9 cellular contexts compared by ENCODE assay signal in the genomic region with DNA sequence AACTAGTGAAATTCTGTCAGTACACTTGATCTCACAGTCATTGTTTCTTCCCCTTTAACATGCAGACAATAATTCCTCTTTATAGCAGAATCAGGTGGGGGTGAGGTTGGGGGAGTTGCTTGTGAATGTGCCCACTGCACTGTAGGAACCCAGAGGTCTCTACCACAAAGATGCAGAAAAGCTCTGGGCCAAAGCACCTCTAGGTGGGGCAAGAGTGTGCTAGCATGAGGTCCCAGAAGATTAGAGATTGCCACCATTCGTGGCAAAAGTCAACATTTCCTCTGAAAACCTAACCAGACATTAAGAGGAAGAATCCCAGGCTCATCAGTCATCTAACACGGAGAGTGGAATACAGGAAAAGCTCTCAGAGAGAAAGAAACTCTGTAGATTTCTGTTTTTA.
DNase-seq lines count a peak whose midpoint lies in the region; ATAC-seq and TF ChIP-seq lines count a peak whose summit lies in the region.
"Had no signal": no experiment of that assay in that cellular context is flagged by ENCODE, and none has a peak within 500 bp of the region (broad histone marks: within the 10 kb centered on the region; RNA-seq: fewer than 3 reads in every experiment).

No MANE protein-coding gene starts in this region.

- H3K36me3 Mint-ChIP-seq in chondrocyte (ENCODE audit: low read depth): no peaks in the 10 kb centered on the region

- TF ChIP-seq CTCF in chondrocyte (IDR thresholded peaks at IDR 0.05): peak; percentile 57
- TF ChIP-seq CTCF in retinal pigment epithelial cell (conservative IDR thresholded peaks at IDR 0.05; ENCODE audit: low read depth, low read length): peak; percentile 58

- no peak overlapping the region for H3K4me3 ChIP-seq in retinal pigment epithelial cell (ENCODE audit: low read length)
- H3K4me3 ChIP-seq: SJSA1 had no signal

- DNase-seq in NCI-H1092 treated with DMSO at 0.1 percent for 48 hours (lab: John Stamatoyannopoulos, UW) (peak; percentile 0), NCI-H1092 (lab: John Stamatoyannopoulos, UW) (no peak), KG1 (lab: John Stamatoyannopoulos, UW) (peak; percentile 4), chondrocyte (ENCODE audit: low spot score) (no peak), retinal pigment epithelial cell (ENCODE audit: low read depth) (no peak), hepatic stellate cell (ENCODE audit: low spot score) (no peak), NCI-H1436 (lab: John Stamatoyannopoulos, UW) (no peak)

- no peaks in the 10 kb centered on the region for H3K9me3 Mint-ChIP-seq in chondrocyte (ENCODE audit: low read depth)

- no peaks in the 10 kb centered on the region for H3K27me3 Mint-ChIP-seq in chondrocyte (ENCODE audit: low read depth)

- ATAC-seq in HG02840 (IDR thresholded peaks at IDR 0.05; ENCODE audit: low FRiP score, unreplicated experiment): no peak

- no peak overlapping the region for H3K4me3 Mint-ChIP-seq in chondrocyte (ENCODE audit: unreplicated experiment)

- no peak overlapping the region for H3K27ac Mint-ChIP-seq in chondrocyte (ENCODE audit: unreplicated experiment)

- H3K4me1 Mint-ChIP-seq in chondrocyte (ENCODE audit: low read depth): peaks cover 49% of the 10 kb centered on the region

Comparison
In these comparisons a context has a peak if more than half of its experiments do, and no peak if none do; other contexts are left out.
1. DNase-seq: peak in NCI-H1092 treated with DMSO at 0.1 percent for 48 hours (single experiment) and KG1 (single experiment); none in NCI-H1092 (single experiment), chondrocyte (single experiment), retinal pigment epithelial cell (single experiment), hepatic stellate cell (single experiment) and NCI-H1436 (single experiment).